Comparison of ENCODE assay signal across 9 cellular contexts in genomic region chr2:164954954-164955701, GRCh38. TPM values are rescaled to one million over a fixed set of nuclear protein-coding genes. Genes with fewer than 3 reads are reported as not detected.
DNase-seq lines count a peak whose midpoint lies in the region; ATAC-seq and TF ChIP-seq lines count a peak whose summit lies in the region.
"Had no signal": no experiment of that assay in that cellular context is flagged by ENCODE, and none has a peak within 500 bp of the region (broad histone marks: within the 10 kb centered on the region; RNA-seq: fewer than 3 reads in every experiment).

SLC38A11 (minus strand) TSS chr2:164955525; CDS start chr2:164955247, 278 bp downstream.

- peak within 1 kb of the TSS; percentile 42; the same call in 2 of the 3 replicates for H3K4me3 Mint-ChIP-seq in GM23338

- H3K36me3 ChIP-seq in GM23338 (ENCODE audit: insufficient read depth) (no peaks in the 10 kb centered on the region), mammary epithelial cell (ENCODE audit: insufficient read depth, low read length) (no peaks in the 10 kb centered on the region), kidney epithelial cell (ENCODE audit: control insufficient read depth, insufficient read depth, low read length) (no peaks in the 10 kb centered on the region)
- H3K36me3 ChIP-seq: cardiac muscle cell had no signal

- H3K27ac Mint-ChIP-seq in GM23338, result no peak within 1 kb of the TSS

- H3K27ac ChIP-seq in GM23338 (ENCODE audit: low read depth) (no peak within 1 kb of the TSS), mammary epithelial cell (ENCODE audit: insufficient read depth, low read depth, low read length) (no peak within 1 kb of the TSS), skin epidermis (no peak within 1 kb of the TSS)
- H3K27ac ChIP-seq: cardiac muscle cell had no signal

- H3K36me3 Mint-ChIP-seq in GM23338 (ENCODE audit: low read depth), result no peaks in the 10 kb centered on the region

- ATAC-seq in GM23338 (peak; percentile 91), HG02981 (IDR thresholded peaks at IDR 0.05; ENCODE audit: unreplicated experiment) (no peak), GM18909 (IDR thresholded peaks at IDR 0.05; ENCODE audit: poor library complexity, unreplicated experiment) (no peak)

- peak in 1 of 2 experiments; percentile 20; a peak in 2 of 4 replicates for TF ChIP-seq CTCF in GM23338 (conservative IDR thresholded peaks at IDR 0.05; ENCODE audit: low read depth in 2 of 2)
- TF ChIP-seq CTCF in mammary epithelial cell (conservative IDR thresholded peaks at IDR 0.05 in 1 of 2, IDR thresholded peaks at IDR 0.05 in 1 of 2; ENCODE audit: extremely low read depth in 1 of 2, insufficient read depth in 1 of 2, low read depth in 1 of 2, low read length in 2 of 2), result peak in 1 of 2 donors; percentile 25
- peak; percentile 34 for TF ChIP-seq CTCF in kidney epithelial cell (IDR thresholded peaks at IDR 0.05; ENCODE audit: insufficient read depth, low read length, poor library complexity, severe bottlenecking)

- H3K9me2 ChIP-seq in GM23338 (ENCODE audit: insufficient read depth), result no peaks in the 10 kb centered on the region

- H3K9me3 Mint-ChIP-seq in GM23338, result no peaks in the 10 kb centered on the region; the same call in 2 of the 3 replicates

- intact Hi-C loops in mammary epithelial cell (cut with micrococcal nuclease), result no loop called here

- H3K9ac ChIP-seq in mammary epithelial cell (ENCODE audit: insufficient read depth, low read length), result no peak within 1 kb of the TSS

- H3K27me3 ChIP-seq in GM23338 (ENCODE audit: insufficient read depth) (no peaks in the 10 kb centered on the region), mammary epithelial cell (ENCODE audit: insufficient read depth, low read length) (no peaks in the 10 kb centered on the region), kidney epithelial cell (ENCODE audit: control insufficient read depth, insufficient read depth, low read length) (no peaks in the 10 kb centered on the region)

- H3F3A ChIP-seq in GM23338 (replicated peaks; ENCODE audit: low read depth), result no peaks in the 10 kb centered on the region

- in situ Hi-C loops in mammary epithelial cell (cut with MboI; ENCODE audit: low sequenced_read_pairs in 2 of 2), result no loop called here

- dilution Hi-C loops in mammary epithelial cell (cut with HindIII; ENCODE audit: low sequenced_read_pairs), result no loop called here

- H3K4me1 ChIP-seq in GM23338 (ENCODE audit: insufficient read depth) (0 out of 2 replicates have a peak, but pooled peaks cover 4% of the 10 kb centered on the region), mammary epithelial cell (ENCODE audit: insufficient read depth, low read length) (peaks cover 9% of the 10 kb centered on the region)

- 9% methylated on average over 26 of the region's 34 CpGs for WGBS in mammary epithelial cell (ENCODE audit: low coverage, missing lambda C conversion rate)

- H3K4me3 ChIP-seq in GM23338 (peak within 1 kb of the TSS; percentile 37; the same call in 1 of the 2 replicates), mammary epithelial cell (replicated peaks in 1 of 3; ENCODE audit: insufficient read depth in 1 of 3, low read depth in 2 of 3, low read length in 3 of 3) (peak within 1 kb of the TSS; percentile 13 to 48 (median 45)), kidney epithelial cell (ENCODE audit: low read depth, low read length) (peak within 1 kb of the TSS; percentile 45), skin epidermis (peak within 1 kb of the TSS in 4 of 7 experiments; percentile 1 to 14 (median 6))
- H3K4me3 ChIP-seq: cardiac muscle cell had no signal

- peaks cover 3% of the 10 kb centered on the region; the same call in 1 of the 3 replicates for H3K4me1 Mint-ChIP-seq in GM23338

- no peaks in the 10 kb centered on the region for H3K9me3 ChIP-seq in mammary epithelial cell (replicated peaks; ENCODE audit: insufficient read depth, low read length)

- H3K27me3 Mint-ChIP-seq in GM23338 (ENCODE audit: insufficient read depth, low read depth, poor library complexity), result peaks cover 3% of the 10 kb centered on the region

- H3K4me2 ChIP-seq in GM23338 (peak within 1 kb of the TSS; percentile 27; the same call in 1 of the 2 replicates), mammary epithelial cell (ENCODE audit: insufficient read depth, low read depth, low read length) (peak within 1 kb of the TSS; percentile 96)

- DNase-seq in GM23338 (ENCODE audit: low spot score) (peak; percentile 46), mammary epithelial cell (peak; percentile 20), kidney epithelial cell (ENCODE audit: low read depth) (no peak), SKM-1 treated with dmso at 0.1 percent for 144 hours (lab: John Stamatoyannopoulos, UW; ENCODE audit: unreplicated experiment) (no peak), NCI-H2171 (lab: John Stamatoyannopoulos, UW) (no peak)

- H3K79me2 ChIP-seq in GM23338 (replicated peaks; ENCODE audit: insufficient read depth) (no peaks in the 10 kb centered on the region), mammary epithelial cell (ENCODE audit: insufficient read depth, low read length) (no peaks in the 10 kb centered on the region)

- H2AFZ ChIP-seq in GM23338, result peak within 1 kb of the TSS; percentile 87
- H2AFZ ChIP-seq in mammary epithelial cell (ENCODE audit: low read depth, low read length), result peak within 1 kb of the TSS; percentile 90

- no peaks in the 10 kb centered on the region for H4K20me1 ChIP-seq in GM23338 (replicated peaks; ENCODE audit: insufficient read depth)
- no peaks in the 10 kb centered on the region for H4K20me1 ChIP-seq in mammary epithelial cell (ENCODE audit: insufficient read depth, low read length)

- no TSS peak for BruUV-seq in mammary epithelial cell (replicated peaks; lab: Mats Ljungman, UMichigan)

- CTCF ChIA-PET in mammary epithelial cell (lab: Charles Lee; ENCODE audit: low non-redundant PET), result interaction anchor here (0.6 kb wide), 1 partner anchor 998 kb away, joined by 5 read pairs; the partner anchor contains the start of gene TTC21B

TF ChIP-seq in GM23338, 12 proteins besides CTCF, POLR2A, EP300 and RAD21 (continues in another document):
- TF ChIP-seq ZNF331 (CRISPR knock-in tag; IDR thresholded peaks at IDR 0.05; ENCODE audit: low read depth) (no peak), JUNB (IDR thresholded peaks at IDR 0.05; ENCODE audit: unreplicated experiment) (no peak), CREB1 (CRISPR knock-in tag; IDR thresholded peaks at IDR 0.05; ENCODE audit: low read depth) (no peak)
- TF ChIP-seq, protein P1, sequence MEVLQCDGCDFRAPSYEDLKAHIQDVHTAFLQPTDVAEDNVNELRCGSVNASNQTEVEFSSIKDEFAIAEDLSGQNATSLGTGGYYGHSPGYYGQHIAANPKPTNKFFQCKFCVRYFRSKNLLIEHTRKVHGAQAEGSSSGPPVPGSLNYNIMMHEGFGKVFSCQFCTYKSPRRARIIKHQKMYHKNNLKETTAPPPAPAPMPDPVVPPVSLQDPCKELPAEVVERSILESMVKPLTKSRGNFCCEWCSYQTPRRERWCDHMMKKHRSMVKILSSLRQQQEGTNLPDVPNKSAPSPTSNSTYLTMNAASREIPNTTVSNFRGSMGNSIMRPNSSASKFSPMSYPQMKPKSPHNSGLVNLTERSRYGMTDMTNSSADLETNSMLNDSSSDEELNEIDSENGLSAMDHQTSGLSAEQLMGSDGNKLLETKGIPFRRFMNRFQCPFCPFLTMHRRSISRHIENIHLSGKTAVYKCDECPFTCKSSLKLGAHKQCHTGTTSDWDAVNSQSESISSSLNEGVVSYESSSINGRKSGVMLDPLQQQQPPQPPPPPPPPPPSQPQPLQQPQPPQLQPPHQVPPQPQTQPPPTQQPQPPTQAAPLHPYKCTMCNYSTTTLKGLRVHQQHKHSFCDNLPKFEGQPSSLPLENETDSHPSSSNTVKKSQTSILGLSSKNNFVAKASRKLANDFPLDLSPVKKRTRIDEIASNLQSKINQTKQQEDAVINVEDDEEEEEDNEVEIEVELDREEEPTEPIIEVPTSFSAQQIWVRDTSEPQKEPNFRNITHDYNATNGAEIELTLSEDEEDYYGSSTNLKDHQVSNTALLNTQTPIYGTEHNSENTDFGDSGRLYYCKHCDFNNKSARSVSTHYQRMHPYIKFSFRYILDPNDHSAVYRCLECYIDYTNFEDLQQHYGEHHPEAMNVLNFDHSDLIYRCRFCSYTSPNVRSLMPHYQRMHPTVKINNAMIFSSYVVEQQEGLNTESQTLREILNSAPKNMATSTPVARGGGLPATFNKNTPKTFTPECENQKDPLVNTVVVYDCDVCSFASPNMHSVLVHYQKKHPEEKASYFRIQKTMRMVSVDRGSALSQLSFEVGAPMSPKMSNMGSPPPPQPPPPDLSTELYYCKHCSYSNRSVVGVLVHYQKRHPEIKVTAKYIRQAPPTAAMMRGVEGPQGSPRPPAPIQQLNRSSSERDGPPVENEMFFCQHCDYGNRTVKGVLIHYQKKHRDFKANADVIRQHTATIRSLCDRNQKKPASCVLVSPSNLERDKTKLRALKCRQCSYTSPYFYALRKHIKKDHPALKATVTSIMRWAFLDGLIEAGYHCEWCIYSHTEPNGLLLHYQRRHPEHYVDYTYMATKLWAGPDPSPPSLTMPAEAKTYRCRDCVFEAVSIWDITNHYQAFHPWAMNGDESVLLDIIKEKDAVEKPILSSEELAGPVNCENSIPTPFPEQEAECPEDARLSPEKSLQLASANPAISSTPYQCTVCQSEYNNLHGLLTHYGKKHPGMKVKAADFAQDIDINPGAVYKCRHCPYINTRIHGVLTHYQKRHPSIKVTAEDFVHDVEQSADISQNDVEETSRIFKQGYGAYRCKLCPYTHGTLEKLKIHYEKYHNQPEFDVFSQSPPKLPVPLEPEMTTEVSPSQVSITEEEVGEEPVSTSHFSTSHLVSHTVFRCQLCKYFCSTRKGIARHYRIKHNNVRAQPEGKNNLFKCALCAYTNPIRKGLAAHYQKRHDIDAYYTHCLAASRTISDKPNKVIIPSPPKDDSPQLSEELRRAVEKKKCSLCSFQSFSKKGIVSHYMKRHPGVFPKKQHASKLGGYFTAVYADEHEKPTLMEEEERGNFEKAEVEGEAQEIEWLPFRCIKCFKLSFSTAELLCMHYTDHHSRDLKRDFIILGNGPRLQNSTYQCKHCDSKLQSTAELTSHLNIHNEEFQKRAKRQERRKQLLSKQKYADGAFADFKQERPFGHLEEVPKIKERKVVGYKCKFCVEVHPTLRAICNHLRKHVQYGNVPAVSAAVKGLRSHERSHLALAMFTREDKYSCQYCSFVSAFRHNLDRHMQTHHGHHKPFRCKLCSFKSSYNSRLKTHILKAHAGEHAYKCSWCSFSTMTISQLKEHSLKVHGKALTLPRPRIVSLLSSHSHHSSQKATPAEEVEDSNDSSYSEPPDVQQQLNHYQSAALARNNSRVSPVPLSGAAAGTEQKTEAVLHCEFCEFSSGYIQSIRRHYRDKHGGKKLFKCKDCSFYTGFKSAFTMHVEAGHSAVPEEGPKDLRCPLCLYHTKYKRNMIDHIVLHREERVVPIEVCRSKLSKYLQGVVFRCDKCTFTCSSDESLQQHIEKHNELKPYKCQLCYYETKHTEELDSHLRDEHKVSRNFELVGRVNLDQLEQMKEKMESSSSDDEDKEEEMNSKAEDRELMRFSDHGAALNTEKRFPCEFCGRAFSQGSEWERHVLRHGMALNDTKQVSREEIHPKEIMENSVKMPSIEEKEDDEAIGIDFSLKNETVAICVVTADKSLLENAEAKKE (CRISPR knock-in tag; IDR thresholded peaks at IDR 0.05), result no peak

RNA-seq across cellular contexts. Expression of gene SLC38A11, which starts in this region (rescaled TPM):
- total RNA-seq in GM23338 (2014; rRNA removed; shearing (Covaris generic)), result not detected in 2 replicates
- polyA plus RNA-seq in GM23338 (2016; fragmentation: Nextera tagmentation; extraction: Ambion mirVana), result not detected in 2 replicates
- not detected for total RNA-seq in mammary epithelial cell
- polyA plus RNA-seq in mammary epithelial cell, result 0.08 TPM
- polyA minus RNA-seq in mammary epithelial cell, result not detected
- 0.46 TPM in 1 of 2 replicates, not detected in the other for total RNA-seq in kidney epithelial cell
- total RNA-seq: cardiac muscle cell had no signal
- polyA plus RNA-seq: cardiac muscle cell had no signal

Comparison
In these comparisons a context has a peak if more than half of its experiments do, and no peak if none do; other contexts are left out.
1. Peak in DNase-seq, ATAC-seq, H3K4me3 ChIP-seq and H3K4me2 ChIP-seq in GM23338; RNA of the gene not detected or under 1 TPM.
2. Peak in DNase-seq, H3K4me3 ChIP-seq and H3K4me2 ChIP-seq in mammary epithelial cell; RNA of the gene not detected or under 1 TPM.